ENCODE assay signal across 22 cellular contexts in the genomic region with DNA sequence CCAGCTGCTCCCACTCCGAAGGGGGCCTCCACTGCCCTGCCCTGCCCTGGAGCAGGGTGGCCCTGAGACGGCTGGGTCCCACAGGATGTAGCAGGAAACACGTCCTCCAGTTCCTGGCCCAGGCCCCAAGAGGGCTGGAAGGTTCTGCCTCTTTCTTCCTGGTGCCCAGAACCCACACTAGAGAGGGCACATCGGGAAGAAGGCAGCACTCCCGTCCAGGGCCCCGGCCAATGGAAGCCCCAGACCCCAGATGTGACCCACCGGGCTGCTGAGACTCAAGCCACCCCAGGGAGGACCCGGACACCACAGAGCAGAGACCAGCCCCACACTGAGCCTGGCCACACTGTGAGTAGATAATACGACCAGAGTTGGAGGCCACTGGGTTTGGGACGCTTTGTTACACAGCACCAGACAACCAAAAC.
DNase-seq lines count a peak whose midpoint lies in the region; ATAC-seq, FAIRE-seq and TF ChIP-seq lines count a peak whose summit lies in the region.
"Had no signal": no experiment of that assay in that cellular context is flagged by ENCODE, and none has a peak within 500 bp of the region (broad histone marks: within the 10 kb centered on the region; RNA-seq: fewer than 3 reads in every experiment).

No MANE protein-coding gene starts in this region.

- intact Hi-C loops in left cardiac atrium (cut with DNase I): no loop called here
- intact Hi-C loops in vagina (cut with DNase I): no loop called here

- FAIRE-seq in D721Med (lab: Jason Lieb, UNC): no peak

- no peak overlapping the region for H3K4me3 Mint-ChIP-seq in chondrocyte (ENCODE audit: unreplicated experiment)
- H3K4me3 Mint-ChIP-seq: CD4-positive, alpha-beta T cell; GM23338 had no signal

- no peak overlapping the region for H2AFZ ChIP-seq in osteoblast (ENCODE audit: low read length)
- H2AFZ ChIP-seq: GM23338 had no signal

- no peaks in the 10 kb centered on the region for H3K79me2 ChIP-seq in osteoblast (ENCODE audit: insufficient read depth, low read length)

- H3K4me3 ChIP-seq in cardiac muscle cell (no peak overlapping the region), osteoblast (ENCODE audit: insufficient read depth, low read length) (no peak overlapping the region), vagina (no peak overlapping the region), SJCRH30 (no peak overlapping the region)
- H3K4me3 ChIP-seq: GM23338 had no signal

- no peaks in the 10 kb centered on the region for H3K27me3 ChIP-seq in cardiac muscle cell
- no peaks in the 10 kb centered on the region for H3K27me3 ChIP-seq in osteoblast (ENCODE audit: insufficient read depth, low read length)
- H3K27me3 ChIP-seq in vagina: no peaks in the 10 kb centered on the region
- peaks cover 3% of the 10 kb centered on the region; the same call in 1 of the 2 replicates for H3K27me3 ChIP-seq in SJCRH30

- peak overlapping the region; percentile 50 for H3K27ac ChIP-seq in cardiac muscle cell
- H3K27ac ChIP-seq in osteoblast (ENCODE audit: low read depth, low read length): no peak overlapping the region
- H3K27ac ChIP-seq in vagina: peak overlapping the region; percentile 40
- no peak overlapping the region for H3K27ac ChIP-seq in SJCRH30

- H3K4me1 ChIP-seq in cardiac muscle cell (ENCODE audit: low read depth): peaks cover 15% of the 10 kb centered on the region
- peaks cover 4% of the 10 kb centered on the region for H3K4me1 ChIP-seq in osteoblast (ENCODE audit: insufficient read depth, low read length)
- H3K4me1 ChIP-seq in vagina: peaks cover 22% of the 10 kb centered on the region
- no peaks in the 10 kb centered on the region for H3K4me1 ChIP-seq in SJCRH30

- no peaks in the 10 kb centered on the region for H4K20me1 ChIP-seq in osteoblast (ENCODE audit: insufficient read depth, low read length)

- ATAC-seq in left cardiac atrium: no peak
- ATAC-seq in HG02623 (IDR thresholded peaks at IDR 0.05; ENCODE audit: unreplicated experiment): no peak
- ATAC-seq: GM23338 had no signal

- H3K27ac Mint-ChIP-seq in chondrocyte (ENCODE audit: unreplicated experiment): peak overlapping the region; percentile 69
- H3K27ac Mint-ChIP-seq: CD4-positive, alpha-beta T cell; GM23338 had no signal

- no peaks in the 10 kb centered on the region for H3K9me3 Mint-ChIP-seq in chondrocyte (ENCODE audit: low read depth)
- H3K9me3 Mint-ChIP-seq: CD4-positive, alpha-beta T cell had no signal

- no peaks in the 10 kb centered on the region for H3K36me3 ChIP-seq in cardiac muscle cell
- no peaks in the 10 kb centered on the region for H3K36me3 ChIP-seq in osteoblast (ENCODE audit: insufficient read depth, low read length)
- no peaks in the 10 kb centered on the region for H3K36me3 ChIP-seq in vagina
- no peaks in the 10 kb centered on the region for H3K36me3 ChIP-seq in SJCRH30

- H3K4me2 ChIP-seq in osteoblast (ENCODE audit: insufficient read depth, low read length): no peak overlapping the region
- H3K4me2 ChIP-seq: GM23338, SK-N-SH had no signal

- H3K27me3 Mint-ChIP-seq in chondrocyte (ENCODE audit: low read depth): no peaks in the 10 kb centered on the region
- H3K27me3 Mint-ChIP-seq: CD4-positive, alpha-beta T cell had no signal

- DNase-seq in cardiac muscle cell (ENCODE audit: low read depth in 1 of 2, low spot score in 1 of 2): no peak
- no peak for DNase-seq in left cardiac atrium
- no peak for DNase-seq in chondrocyte (ENCODE audit: low spot score)
- peak; percentile 60 for DNase-seq in osteoblast (ENCODE audit: insufficient read length, low spot score, missing footprints)
- no peak for DNase-seq in vagina (ENCODE audit: extremely low spot score in 2 of 2)
- DNase-seq in D721Med (ENCODE audit: insufficient read length, low spot score): no peak
- no peak for DNase-seq in SJCRH30
- DNase-seq: 8988T; CD4-positive, alpha-beta T cell; HCEC 1CT; Kasumi-1; MV-4-11; NCI-H1105; NCI-H1436 treated with DMSO at 0.1 percent for 48 hours; NCI-H187 treated with DMSO at 0.1 percent for 48 hours; NCI-H446 treated with DMSO at 0.1 percent for 48 hours; NCI-H526; SIG-M5; SK-N-SH; SW 1271 had no signal

- peaks cover 23% of the 10 kb centered on the region for H3K4me1 Mint-ChIP-seq in chondrocyte (ENCODE audit: low read depth)

- TF ChIP-seq POLR2A in vagina (IDR thresholded peaks at IDR 0.05): no peak

- peaks cover 5% of the 10 kb centered on the region for H3K36me3 Mint-ChIP-seq in chondrocyte (ENCODE audit: low read depth)

- H3K9me3 ChIP-seq in cardiac muscle cell (ENCODE audit: low read depth): no peaks in the 10 kb centered on the region
- H3K9me3 ChIP-seq in osteoblast (ENCODE audit: low read depth, low read length): no peaks in the 10 kb centered on the region
- H3K9me3 ChIP-seq in vagina: no peaks in the 10 kb centered on the region
- H3K9me3 ChIP-seq in SJCRH30 (replicated peaks): no peaks in the 10 kb centered on the region
- H3K9me3 ChIP-seq: SK-N-SH had no signal

- TF ChIP-seq CTCF in cardiac muscle cell (IDR thresholded peaks at IDR 0.05; ENCODE audit: low read depth, low read length) (no peak), chondrocyte (IDR thresholded peaks at IDR 0.05) (no peak), osteoblast (IDR thresholded peaks at IDR 0.05; ENCODE audit: extremely low read depth, low read depth, low read length) (no peak), vagina (IDR thresholded peaks at IDR 0.05) (no peak), D721Med (IDR thresholded peaks at IDR 0.05; ENCODE audit: insufficient read depth, missing control alignments) (no peak)

Comparison
In these comparisons a context has a peak if more than half of its experiments do, and no peak if none do; other contexts are left out.
1. H3K27ac ChIP-seq: peak in cardiac muscle cell (single experiment) and vagina (single experiment); none in osteoblast (single experiment) and SJCRH30 (single experiment).